In genomic region chr14:73467800-73468199, GRCh38 we compare ENCODE assay signal across 14 cellular contexts. TPM values are rescaled to one million over a fixed set of nuclear protein-coding genes. Genes with fewer than 3 reads are reported as not detected.
DNase-seq lines count a peak whose midpoint lies in the region; ATAC-seq and TF ChIP-seq lines count a peak whose summit lies in the region.
"Had no signal": no experiment of that assay in that cellular context is flagged by ENCODE, and none has a peak within 500 bp of the region (broad histone marks: within the 10 kb centered on the region; RNA-seq: fewer than 3 reads in every experiment).

No MANE protein-coding gene starts in this region.

- H3K4me1 Mint-ChIP-seq in activated CD4-positive, alpha-beta memory T cell treated with anti-CD3 and anti-CD28 coated beads for 36 hours (ENCODE audit: low read depth) = peaks cover 54% of the 10 kb centered on the region
- H3K4me1 Mint-ChIP-seq in chondrocyte (ENCODE audit: low read depth) = peaks cover 42% of the 10 kb centered on the region

- no peaks in the 10 kb centered on the region for H3K27me3 ChIP-seq in PC-3 (ENCODE audit: low read length)
- H3K27me3 ChIP-seq: SJSA1 had no signal

- H3K9ac ChIP-seq in PC-3 (ENCODE audit: low read length) = no peak overlapping the region

- no peaks in the 10 kb centered on the region for H3F3A ChIP-seq in PC-3 (ENCODE audit: low read length, unreplicated experiment)

- POLR2A ChIA-PET in activated CD4-positive, alpha-beta memory T cell treated with anti-CD3 and anti-CD28 coated beads for 36 hours (lab: Charles Lee) = interaction anchor here (1.3 to 2.2 kb wide), 6 partner anchors 10 to 332 kb away, joined by 3 to 26 read pairs (median 4); partner anchors contain the start of genes ACOT2, NUMB, PSEN1 and RIOX1
- POLR2A ChIA-PET in PC-3 (lab: Charles Lee; ENCODE audit: unreplicated experiment) = no interaction called here

- no peaks in the 10 kb centered on the region for H3K36me3 Mint-ChIP-seq in activated CD4-positive, alpha-beta memory T cell treated with anti-CD3 and anti-CD28 coated beads for 36 hours
- no peaks in the 10 kb centered on the region for H3K36me3 Mint-ChIP-seq in chondrocyte (ENCODE audit: low read depth)
- H3K36me3 Mint-ChIP-seq: IgD-negative memory B cell had no signal

- no peaks in the 10 kb centered on the region for H3K9me3 Mint-ChIP-seq in activated CD4-positive, alpha-beta memory T cell treated with anti-CD3 and anti-CD28 coated beads for 36 hours
- H3K9me3 Mint-ChIP-seq in chondrocyte (ENCODE audit: low read depth) = no peaks in the 10 kb centered on the region
- H3K9me3 Mint-ChIP-seq: activated B cell treated with CpG ODN at 0.5 μM for 24 hours, H9, IgD-negative memory B cell, nephron had no signal

- intact Hi-C loops in activated CD4-positive, alpha-beta memory T cell treated with anti-CD3 and anti-CD28 coated beads for 36 hours (cut with micrococcal nuclease) = loop anchor here (1.0 kb wide), 1 partner anchor 9 kb away; the partner anchor contains the start of gene NUMB
- intact Hi-C loops in PC-3 (cut with micrococcal nuclease) = no loop called here

- no peaks in the 10 kb centered on the region for H3K9me2 ChIP-seq in PC-3 (replicated peaks; ENCODE audit: low read length)

- H3K36me3 ChIP-seq in PC-3 (ENCODE audit: low read depth, low read length) = no peaks in the 10 kb centered on the region
- H3K36me3 ChIP-seq: SJSA1 had no signal

- peak overlapping the region; percentile 61 for H3K4me3 Mint-ChIP-seq in activated CD4-positive, alpha-beta memory T cell treated with anti-CD3 and anti-CD28 coated beads for 36 hours
- no peak overlapping the region for H3K4me3 Mint-ChIP-seq in chondrocyte (ENCODE audit: unreplicated experiment)
- H3K4me3 Mint-ChIP-seq: activated B cell treated with CpG ODN at 0.5 μM for 24 hours, H9, nephron had no signal

- no peak overlapping the region for H3K27ac ChIP-seq in PC-3 (ENCODE audit: low read length)
- H3K27ac ChIP-seq: SJSA1 had no signal

- H3K4me1 ChIP-seq in PC-3 (ENCODE audit: insufficient read depth, low read length) = peaks cover 28% of the 10 kb centered on the region

- no peaks in the 10 kb centered on the region for H3K27me3 Mint-ChIP-seq in activated CD4-positive, alpha-beta memory T cell treated with anti-CD3 and anti-CD28 coated beads for 36 hours
- no peaks in the 10 kb centered on the region for H3K27me3 Mint-ChIP-seq in chondrocyte (ENCODE audit: low read depth)
- H3K27me3 Mint-ChIP-seq: activated B cell treated with CpG ODN at 0.5 μM for 24 hours, IgD-negative memory B cell had no signal

- H3K27ac Mint-ChIP-seq in activated CD4-positive, alpha-beta memory T cell treated with anti-CD3 and anti-CD28 coated beads for 36 hours = peak overlapping the region; percentile 89
- H3K27ac Mint-ChIP-seq in chondrocyte (ENCODE audit: unreplicated experiment) = peak overlapping the region; percentile 20
- H3K27ac Mint-ChIP-seq: nephron had no signal

- no peaks in the 10 kb centered on the region for H3K79me2 ChIP-seq in PC-3 (ENCODE audit: low read length)

- no peaks in the 10 kb centered on the region for H3K9me3 ChIP-seq in PC-3 (ENCODE audit: low read length)
- H3K9me3 ChIP-seq: SJSA1 had no signal

- TF ChIP-seq CTCF in GM10266 (IDR thresholded peaks at IDR 0.05; ENCODE audit: control insufficient read depth, insufficient read depth, low read depth, missing control alignments) (no peak), chondrocyte (IDR thresholded peaks at IDR 0.05) (no peak), PC-3 (conservative IDR thresholded peaks at IDR 0.05; ENCODE audit: low read depth, low read length) (no peak)

- peak; percentile 20 for DNase-seq in GM10266 (ENCODE audit: extremely low spot score)
- DNase-seq in activated CD4-positive, alpha-beta memory T cell treated with anti-CD3 and anti-CD28 coated beads for 36 hours = peak; percentile 78
- no peak for DNase-seq in chondrocyte (ENCODE audit: low spot score)
- DNase-seq in stimulated activated CD4-positive, alpha-beta T cell treated with anti-CD3 and anti-CD28 coated beads, Interleukin-4, amount 100 ng/mL, for 1 hour = peak; percentile 31
- no peak for DNase-seq in PC-3
- DNase-seq in SK-N-DZ (ENCODE audit: low spot score) = no peak
- DNase-seq: activated B cell treated with CpG ODN at 0.5 μM for 24 hours; effector CD8-positive, alpha-beta T cell; H9; NCI-H1694 had no signal

- H3K4me2 ChIP-seq in PC-3 (ENCODE audit: low read length) = no peak overlapping the region

- CTCF ChIA-PET in activated CD4-positive, alpha-beta memory T cell treated with anti-CD3 and anti-CD28 coated beads for 36 hours (lab: Charles Lee) = interaction anchor here (0.6 to 10.1 kb wide), 7 partner anchors 9 to 453 kb away, joined by 3 to 167 read pairs (median 4); partner anchors contain the start of gene NUMB
- CTCF ChIA-PET in PC-3 (lab: Charles Lee) = no interaction called here

- no peak overlapping the region for H3K4me3 ChIP-seq in PC-3 (ENCODE audit: low read length)
- H3K4me3 ChIP-seq: SJSA1 had no signal

- H4K20me1 ChIP-seq in PC-3 (ENCODE audit: low read length) = no peaks in the 10 kb centered on the region

- no TSS peak for BruUV-seq in PC-3 (replicated peaks; lab: Mats Ljungman, UMichigan)

- H2AFZ ChIP-seq in PC-3 (ENCODE audit: low read length) = no peak overlapping the region

- ATAC-seq in GM21786 (IDR thresholded peaks at IDR 0.05; ENCODE audit: unreplicated experiment) = no peak
- ATAC-seq in PC-3 = no peak

RNA-seq across cellular contexts. Expression of gene NUMB, which starts 9.5 kb away (rescaled TPM):
- 10 to 100 TPM; 45.0 to 46.9 TPM for total RNA-seq in activated CD4-positive, alpha-beta memory T cell treated with anti-CD3 and anti-CD28 coated beads for 36 hours
- total RNA-seq in chondrocyte = 59.2 to 60.9 TPM (median 60.7 TPM) in 3 replicates
- total RNA-seq in PC-3 (2014; rRNA removed) = 22.2 and 26.8 TPM in 2 replicates
- 7.1 TPM in 2 replicates for polyA plus RNA-seq in SK-N-DZ (2014; cell fraction: cytosol; rRNA removed)
- polyA plus RNA-seq in SK-N-DZ (2014; cell fraction: nucleus; rRNA removed) = 12.0 and 32.5 TPM in 2 replicates

RNA-seq across cellular contexts. Expression of gene RIOX1, which starts 22.9 kb away (rescaled TPM):
- 10 to 100 TPM; 13.9 to 15.5 TPM for total RNA-seq in activated CD4-positive, alpha-beta memory T cell treated with anti-CD3 and anti-CD28 coated beads for 36 hours
- total RNA-seq in chondrocyte = 12.4 to 13.1 TPM (median 12.9 TPM) in 3 replicates
- total RNA-seq in PC-3 (2014; rRNA removed) = 27.4 and 34.8 TPM in 2 replicates
- 15.9 and 18.1 TPM in 2 replicates for polyA plus RNA-seq in SK-N-DZ (2014; cell fraction: cytosol; rRNA removed)
- polyA plus RNA-seq in SK-N-DZ (2014; cell fraction: nucleus; rRNA removed) = 10.0 and 10.9 TPM in 2 replicates

Comparison
In these comparisons a context has a peak if more than half of its experiments do, and no peak if none do; other contexts are left out.
1. DNase-seq: peak in GM10266 (single experiment), activated CD4-positive, alpha-beta memory T cell treated with anti-CD3 and anti-CD28 coated beads for 36 hours (single experiment) and stimulated activated CD4-positive, alpha-beta T cell treated with anti-CD3 and anti-CD28 coated beads, Interleukin-4, amount 100 ng/mL, for 1 hour (single experiment); none in chondrocyte (single experiment), PC-3 (single experiment) and SK-N-DZ (single experiment).